25 cellular contexts compared by ENCODE assay signal in genomic region chr11:65717906-65718305, GRCh38. TPM values are rescaled to one million over a fixed set of nuclear protein-coding genes. Genes with fewer than 3 reads are reported as not detected.
DNase-seq lines count a peak whose midpoint lies in the region; ATAC-seq, FAIRE-seq and TF ChIP-seq lines count a peak whose summit lies in the region.
"Had no signal": no experiment of that assay in that cellular context is flagged by ENCODE, and none has a peak within 500 bp of the region (broad histone marks: within the 10 kb centered on the region; RNA-seq: fewer than 3 reads in every experiment).

No MANE protein-coding gene starts in this region.

- H3K27me3 Mint-ChIP-seq in CD4-positive, CD25-positive, alpha-beta regulatory T cell = peaks cover 1% of the 10 kb centered on the region
- H3K27me3 Mint-ChIP-seq in activated naive CD8-positive, alpha-beta T cell treated with anti-CD3 and anti-CD28 coated beads, Interleukin-2, amount 10 ng/mL, durations not matched to agents 7 days and 5 days = no peaks in the 10 kb centered on the region
- peaks cover 3% of the 10 kb centered on the region for H3K27me3 Mint-ChIP-seq in nephron progenitor cell (ENCODE audit: low read depth, poor library complexity)
- H3K27me3 Mint-ChIP-seq: activated B cell treated with CpG ODN at 0.5 μM for 24 hours; effector memory CD8-positive, alpha-beta T cell; stimulated activated naive CD8-positive, alpha-beta T cell treated with anti-CD3 and anti-CD28 coated beads, Interleukin-15, amount 100 ng/mL, for 72 hours had no signal

- intact Hi-C loops in pancreas (cut with DNase I) (no loop called here), sigmoid colon (cut with DNase I) (no loop called here)

- no peak for TF ChIP-seq EP300 in sigmoid colon (IDR thresholded peaks at IDR 0.05)

- no peaks in the 10 kb centered on the region for H3K27me3 ChIP-seq in CD4-positive, CD25-positive, alpha-beta regulatory T cell (ENCODE audit: control insufficient read depth, insufficient read depth, low read length)
- H3K27me3 ChIP-seq in pancreas (no peaks in the 10 kb centered on the region), sigmoid colon (no peaks in the 10 kb centered on the region)
- H3K27me3 ChIP-seq: upper lobe of right lung had no signal

- peaks cover 32% of the 10 kb centered on the region for H3K36me3 Mint-ChIP-seq in CD4-positive, CD25-positive, alpha-beta regulatory T cell
- peaks cover 24% of the 10 kb centered on the region for H3K36me3 Mint-ChIP-seq in activated naive CD8-positive, alpha-beta T cell treated with anti-CD3 and anti-CD28 coated beads, Interleukin-2, amount 10 ng/mL, durations not matched to agents 7 days and 5 days
- peaks cover 42% of the 10 kb centered on the region for H3K36me3 Mint-ChIP-seq in nephron progenitor cell (ENCODE audit: low read depth)

- H3K4me3 Mint-ChIP-seq in CD4-positive, CD25-positive, alpha-beta regulatory T cell = peak overlapping the region in 3 of 4 donors; percentile 29 to 92 (median 68)
- no peak overlapping the region for H3K4me3 Mint-ChIP-seq in activated naive CD8-positive, alpha-beta T cell treated with anti-CD3 and anti-CD28 coated beads, Interleukin-2, amount 10 ng/mL, durations not matched to agents 7 days and 5 days
- H3K4me3 Mint-ChIP-seq in nephron progenitor cell = no peak overlapping the region
- H3K4me3 Mint-ChIP-seq: activated B cell treated with CpG ODN at 0.5 μM for 24 hours had no signal

- POLR2A ChIA-PET in activated naive CD8-positive, alpha-beta T cell treated with anti-CD3 and anti-CD28 coated beads, Interleukin-2, amount 10 ng/mL, durations not matched to agents 7 days and 5 days (lab: Charles Lee) = interaction anchor here (1.0 kb wide), 1 partner anchor 140 kb away, joined by 3 read pairs; the partner anchor contains the start of gene CFL1

- H3K4me1 Mint-ChIP-seq in CD4-positive, CD25-positive, alpha-beta regulatory T cell = peaks cover 0 to 54% (median 25%) of the 10 kb centered on the region in 4 donors
- peaks cover 30% of the 10 kb centered on the region for H3K4me1 Mint-ChIP-seq in activated naive CD8-positive, alpha-beta T cell treated with anti-CD3 and anti-CD28 coated beads, Interleukin-2, amount 10 ng/mL, durations not matched to agents 7 days and 5 days
- H3K4me1 Mint-ChIP-seq in nephron progenitor cell = peaks cover 40% of the 10 kb centered on the region

- peaks cover 24% of the 10 kb centered on the region for H3K4me1 ChIP-seq in CD4-positive, CD25-positive, alpha-beta regulatory T cell (ENCODE audit: control insufficient read depth, insufficient read depth, low read length, poor library complexity, severe bottlenecking)
- H3K4me1 ChIP-seq in pancreas = peaks cover 2 to 19% (median 11%) of the 10 kb centered on the region in 3 donors
- H3K4me1 ChIP-seq in sigmoid colon = peaks cover 0 to 35% (median 30%) of the 10 kb centered on the region in 4 donors

- TF ChIP-seq CTCF in nephron progenitor cell (IDR thresholded peaks at IDR 0.05) (no peak), pancreas (IDR thresholded peaks at IDR 0.05) (no peak), sigmoid colon (IDR thresholded peaks at IDR 0.05) (no peak)

- peak overlapping the region in 1 of 3 donors; percentile 33 for H3K27ac Mint-ChIP-seq in CD4-positive, CD25-positive, alpha-beta regulatory T cell
- H3K27ac Mint-ChIP-seq in activated naive CD8-positive, alpha-beta T cell treated with anti-CD3 and anti-CD28 coated beads, Interleukin-2, amount 10 ng/mL, durations not matched to agents 7 days and 5 days = peak overlapping the region; percentile 28
- peak overlapping the region; percentile 68 for H3K27ac Mint-ChIP-seq in nephron progenitor cell
- H3K27ac Mint-ChIP-seq: activated B cell treated with CpG ODN at 0.5 μM for 24 hours had no signal

- H3K27ac ChIP-seq in CD4-positive, CD25-positive, alpha-beta regulatory T cell (ENCODE audit: insufficient read depth, low read length, poor library complexity, severe bottlenecking) = no peak overlapping the region
- H3K27ac ChIP-seq in pancreas (no peak overlapping the region), sigmoid colon (no peak overlapping the region)
- H3K27ac ChIP-seq: left ventricle myocardium inferior, parathyroid adenoma had no signal

- WGBS in pancreas, 2 donors = 74 to 79% methylated on average over 6 of the region's 6 CpGs
- 78 to 81% methylated on average over 6 of the region's 6 CpGs for WGBS in sigmoid colon, 2 donors

- no peaks in the 10 kb centered on the region for H3K9me3 ChIP-seq in CD4-positive, CD25-positive, alpha-beta regulatory T cell (ENCODE audit: control insufficient read depth in 2 of 2, low read length in 2 of 2)
- H3K9me3 ChIP-seq in pancreas (no peaks in the 10 kb centered on the region), sigmoid colon (no peaks in the 10 kb centered on the region)
- H3K9me3 ChIP-seq: left ventricle myocardium inferior, upper lobe of right lung had no signal

- no peak overlapping the region for H3K4me3 ChIP-seq in CD4-positive, CD25-positive, alpha-beta regulatory T cell (ENCODE audit: low read depth, low read length)
- H3K4me3 ChIP-seq in pancreas = no peak overlapping the region
- no peak overlapping the region for H3K4me3 ChIP-seq in sigmoid colon
- H3K4me3 ChIP-seq: left ventricle myocardium inferior, upper lobe of right lung had no signal

- no peak for DNase-seq in CD4-positive, CD25-positive, alpha-beta regulatory T cell
- no peak for DNase-seq in activated naive CD8-positive, alpha-beta T cell treated with anti-CD3 and anti-CD28 coated beads, Interleukin-2, amount 10 ng/mL, durations not matched to agents 7 days and 5 days
- no peak for DNase-seq in nephron progenitor cell
- DNase-seq in T-helper 1 cell = no peak
- DNase-seq in pancreas = no peak
- no peak for DNase-seq in sigmoid colon
- DNase-seq: activated B cell treated with CpG ODN at 0.5 μM for 24 hours; activated CD8-positive, alpha-beta memory T cell treated with anti-CD3 and anti-CD28 coated beads for 24 hours; activated gamma-delta T cell; effector memory CD8-positive, alpha-beta T cell; HCEC 1CT; left ventricle myocardium inferior; MM.1S; NCI-H146; NCI-H2171; NCI-H526 treated with DMSO at 0.1 percent for 48 hours; OCI-M1; stimulated activated naive CD8-positive, alpha-beta T cell treated with anti-CD3 and anti-CD28 coated beads, Interleukin-15, amount 100 ng/mL, for 72 hours; upper lobe of right lung had no signal

- peaks cover 57% of the 10 kb centered on the region for H3K36me3 ChIP-seq in CD4-positive, CD25-positive, alpha-beta regulatory T cell (ENCODE audit: control insufficient read depth, insufficient read depth, low read length)
- peaks cover 11 to 56% (median 35%) of the 10 kb centered on the region in 3 donors for H3K36me3 ChIP-seq in pancreas
- peaks cover 35 to 65% (median 55%) of the 10 kb centered on the region in 4 donors for H3K36me3 ChIP-seq in sigmoid colon

- FAIRE-seq in pancreas (lab: Jason Lieb, UNC) = no peak
- FAIRE-seq: G401.6, HepG2 had no signal

- peak; percentile 4 for TF ChIP-seq POLR2A in GM18505 (IDR thresholded peaks at IDR 0.05; ENCODE audit: borderline replicate concordance, extremely low read depth, insufficient read depth, insufficient read length)
- TF ChIP-seq POLR2A in sigmoid colon (IDR thresholded peaks at IDR 0.05) = no peak

- ATAC-seq in CD4-positive, CD25-positive, alpha-beta regulatory T cell (ENCODE audit: low read depth in 2 of 2) = no peak
- ATAC-seq in GM18505 (IDR thresholded peaks at IDR 0.05; ENCODE audit: unreplicated experiment) = no peak
- ATAC-seq in activated naive CD8-positive, alpha-beta T cell treated with anti-CD3 and anti-CD28 coated beads, Interleukin-2, amount 10 ng/mL, durations not matched to agents 7 days and 5 days (ENCODE audit: low read depth) = no peak
- ATAC-seq in pancreas = no peak
- no peak for ATAC-seq in activated CD4-positive, CD25-positive, alpha-beta regulatory T cell treated with anti-CD3 and anti-CD28 coated beads, Interleukin-2, amount 50 U/mL, for 24 hours
- ATAC-seq: effector memory CD8-positive, alpha-beta T cell; HepG2; sciatic nerve; stimulated activated naive CD8-positive, alpha-beta T cell treated with anti-CD3 and anti-CD28 coated beads, Interleukin-15, amount 100 ng/mL, for 72 hours; upper lobe of right lung had no signal

- peaks cover 0 to 2% (median 0%) of the 10 kb centered on the region in 7 donors for H3K9me3 Mint-ChIP-seq in CD4-positive, CD25-positive, alpha-beta regulatory T cell
- no peaks in the 10 kb centered on the region for H3K9me3 Mint-ChIP-seq in activated naive CD8-positive, alpha-beta T cell treated with anti-CD3 and anti-CD28 coated beads, Interleukin-2, amount 10 ng/mL, durations not matched to agents 7 days and 5 days
- no peaks in the 10 kb centered on the region for H3K9me3 Mint-ChIP-seq in nephron progenitor cell
- H3K9me3 Mint-ChIP-seq: activated B cell treated with CpG ODN at 0.5 μM for 24 hours; effector memory CD8-positive, alpha-beta T cell; stimulated activated naive CD8-positive, alpha-beta T cell treated with anti-CD3 and anti-CD28 coated beads, Interleukin-15, amount 100 ng/mL, for 72 hours had no signal

RNA-seq across cellular contexts. Expression of gene RNASEH2C, which starts 2.7 kb away (rescaled TPM):
- 28.3 TPM for total RNA-seq in CD4-positive, CD25-positive, alpha-beta regulatory T cell
- 10 to 100 TPM; 60.6 to 83.8 (median 72.6) TPM for polyA plus RNA-seq in CD4-positive, CD25-positive, alpha-beta regulatory T cell
- 10 to 100 TPM; 74.8 to 84.2 TPM for total RNA-seq in activated naive CD8-positive, alpha-beta T cell treated with anti-CD3 and anti-CD28 coated beads, Interleukin-2, amount 10 ng/mL, durations not matched to agents 7 days and 5 days
- total RNA-seq in pancreas (10 to 100 TPM; 16.1 to 29.3 (median 20.4) TPM), sigmoid colon (100 to 1,000 TPM; 120 to 168 (median 146) TPM)
- polyA plus RNA-seq in pancreas (10 to 100 TPM; 37.1 to 49.3 TPM), sigmoid colon (10 to 100 TPM; 45.6 to 68.1 (median 55.7) TPM)

RNA-seq across cellular contexts. Expression of gene KAT5, which starts 5.9 kb away (rescaled TPM):
- total RNA-seq in CD4-positive, CD25-positive, alpha-beta regulatory T cell = 127 TPM
- polyA plus RNA-seq in CD4-positive, CD25-positive, alpha-beta regulatory T cell = 10 to 100 TPM; 45.4 to 62.7 (median 55.7) TPM
- total RNA-seq in activated naive CD8-positive, alpha-beta T cell treated with anti-CD3 and anti-CD28 coated beads, Interleukin-2, amount 10 ng/mL, durations not matched to agents 7 days and 5 days = 10 to 100 TPM; 75.6 to 82.6 TPM
- 10 to 100 TPM; 26.5 to 39.8 (median 35.0) TPM for total RNA-seq in pancreas
- 10 to 100 TPM; 79.6 to 99.6 TPM for polyA plus RNA-seq in pancreas
- total RNA-seq in sigmoid colon = 10 to 100 TPM; 58.4 to 92.7 (median 74.7) TPM
- 10 to 100 TPM; 51.1 to 81.0 (median 53.9) TPM for polyA plus RNA-seq in sigmoid colon

RNA-seq across cellular contexts. Expression of gene RELA, which starts 55.2 kb away (rescaled TPM):
- total RNA-seq in CD4-positive, CD25-positive, alpha-beta regulatory T cell = 295 TPM
- 10 to 100 TPM; 40.3 to 66.1 (median 53.3) TPM for polyA plus RNA-seq in CD4-positive, CD25-positive, alpha-beta regulatory T cell
- 100 to 1,000 TPM; 112 to 117 TPM for total RNA-seq in activated naive CD8-positive, alpha-beta T cell treated with anti-CD3 and anti-CD28 coated beads, Interleukin-2, amount 10 ng/mL, durations not matched to agents 7 days and 5 days
- total RNA-seq in pancreas (10 to 100 TPM; 29.8 to 42.2 (median 34.6) TPM), sigmoid colon (10 to 100 TPM; 36.4 to 62.6 (median 46.9) TPM)
- polyA plus RNA-seq in pancreas (10 to 100 TPM; 37.3 to 46.6 TPM), sigmoid colon (10 to 100 TPM; 33.6 to 45.6 (median 37.5) TPM)

Comparison
In these comparisons a context has a peak if more than half of its experiments do, and no peak if none do; other contexts are left out.
1. H3K4me3 Mint-ChIP-seq: peak in CD4-positive, CD25-positive, alpha-beta regulatory T cell (3 of 4); none in activated naive CD8-positive, alpha-beta T cell treated with anti-CD3 and anti-CD28 coated beads, Interleukin-2, amount 10 ng/mL, durations not matched to agents 7 days and 5 days (single experiment) and nephron progenitor cell (single experiment).